1 cellular context compared by ENCODE assay signal in the genomic region with DNA sequence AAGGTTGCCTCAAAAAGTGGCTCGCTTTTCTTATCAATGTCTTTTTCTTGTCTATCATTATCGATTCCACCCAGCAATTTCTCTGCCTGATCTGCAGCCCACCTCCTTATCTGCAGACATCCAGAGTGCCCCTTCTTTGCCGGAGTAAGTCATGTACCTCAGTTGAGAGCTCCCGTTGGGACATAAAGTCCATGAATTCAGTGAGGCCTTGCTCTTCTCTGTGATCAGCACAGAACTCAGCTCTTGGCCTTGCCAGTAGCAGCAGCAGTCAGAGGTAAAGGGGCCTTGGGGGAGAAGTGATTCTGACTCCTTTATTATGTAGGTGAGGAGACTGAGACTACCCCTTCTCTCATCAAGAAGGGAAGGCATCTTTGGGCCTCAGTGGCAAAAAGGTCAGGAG.
TF ChIP-seq lines count a peak whose summit lies in the region.

No MANE protein-coding gene starts in this region.

TF ChIP-seq in IMR-90, 13 proteins besides CTCF, POLR2A, EP300 and RAD21 (continued from another document):
- no peak for TF ChIP-seq RCOR1 (IDR thresholded peaks at IDR 0.05; ENCODE audit: insufficient replicate concordance, low read length)
- TF ChIP-seq CHD1 (IDR thresholded peaks at IDR 0.05; ENCODE audit: low read depth, low read length): no peak
- TF ChIP-seq SMC3 (IDR thresholded peaks at IDR 0.05; ENCODE audit: low read depth, low read length): no peak
- no peak for TF ChIP-seq NFE2L2 (IDR thresholded peaks at IDR 0.05; ENCODE audit: low read depth, low read length)
